Comparison of ENCODE assay signal across 8 cellular contexts in the genomic region with DNA sequence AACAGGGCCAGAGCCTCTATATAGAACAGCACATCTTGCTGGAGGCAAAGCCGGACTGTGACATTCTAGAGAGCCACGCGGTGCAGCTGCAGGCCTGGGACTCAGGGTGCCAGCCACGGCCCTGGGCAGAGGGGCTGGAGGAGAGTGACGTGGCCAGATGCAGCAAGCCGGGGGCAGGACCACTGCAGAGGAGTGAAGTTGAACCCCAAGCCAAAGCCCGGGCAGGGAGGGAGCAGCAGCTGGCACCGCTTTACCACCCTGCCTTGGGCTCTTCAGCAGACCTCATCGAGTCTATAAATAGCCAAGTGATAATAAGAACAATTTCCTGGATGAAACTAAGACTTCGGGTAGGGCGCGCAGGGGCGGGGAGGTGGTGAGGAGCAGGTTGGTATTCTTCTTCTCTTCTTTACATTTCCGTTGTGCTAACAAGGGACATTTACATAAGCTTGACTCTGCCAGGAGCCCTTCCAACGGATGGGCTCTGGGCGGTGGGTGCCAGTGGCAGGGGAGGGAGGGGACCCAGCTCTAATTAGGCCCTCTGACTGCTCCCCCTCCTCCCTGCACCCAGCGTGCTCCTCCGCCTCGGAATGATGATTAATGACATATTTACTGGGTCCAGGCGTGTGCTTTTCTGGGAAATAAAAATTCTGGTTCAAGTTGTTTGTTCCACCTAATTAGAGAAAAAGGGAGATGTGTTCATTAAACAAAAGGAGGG.
DNase-seq lines count a peak whose midpoint lies in the region; ATAC-seq and TF ChIP-seq lines count a peak whose summit lies in the region.

No MANE protein-coding gene starts in this region.

- H3K27ac ChIP-seq in foreskin keratinocyte: no peak overlapping the region

- no peak for TF ChIP-seq CTCF in foreskin keratinocyte (conservative IDR thresholded peaks at IDR 0.05)

- peaks cover 41% of the 10 kb centered on the region for H3K27me3 ChIP-seq in foreskin keratinocyte

- no peaks in the 10 kb centered on the region for H3K36me3 Mint-ChIP-seq in activated naive CD4-positive, alpha-beta T cell treated with anti-CD3 and anti-CD28 coated beads, Interleukin-2, amount 10 ng/mL, durations not matched to agents 7 days and 5 days

- H3K27ac Mint-ChIP-seq in activated naive CD4-positive, alpha-beta T cell treated with anti-CD3 and anti-CD28 coated beads, Interleukin-2, amount 10 ng/mL, durations not matched to agents 7 days and 5 days: peak overlapping the region; percentile 96

- ATAC-seq in HG02981 (IDR thresholded peaks at IDR 0.05; ENCODE audit: unreplicated experiment) (peak; percentile 76), foreskin keratinocyte (peak; percentile 39), HG03095 (IDR thresholded peaks at IDR 0.05; ENCODE audit: unreplicated experiment) (no peak), HG02885 (IDR thresholded peaks at IDR 0.05; ENCODE audit: poor library complexity, unreplicated experiment) (no peak)

- H3K4me1 Mint-ChIP-seq in activated naive CD4-positive, alpha-beta T cell treated with anti-CD3 and anti-CD28 coated beads, Interleukin-2, amount 10 ng/mL, durations not matched to agents 7 days and 5 days: peaks cover 48% of the 10 kb centered on the region

- CTCF ChIA-PET in activated naive CD4-positive, alpha-beta T cell treated with anti-CD3 and anti-CD28 coated beads, Interleukin-2, amount 10 ng/mL, durations not matched to agents 7 days and 5 days (lab: Charles Lee): interaction anchor here (1.2 to 9.9 kb wide), 3 partner anchors 14 to 156 kb away, joined by 3 to 81 read pairs (median 6); no protein-coding TSS in a partner anchor

- H3K4me1 ChIP-seq in foreskin keratinocyte: no peaks in the 10 kb centered on the region

- H3K27me3 Mint-ChIP-seq in activated naive CD4-positive, alpha-beta T cell treated with anti-CD3 and anti-CD28 coated beads, Interleukin-2, amount 10 ng/mL, durations not matched to agents 7 days and 5 days: peaks cover 40% of the 10 kb centered on the region

- DNase-seq in activated naive CD4-positive, alpha-beta T cell treated with anti-CD3 and anti-CD28 coated beads, Interleukin-2, amount 10 ng/mL, durations not matched to agents 7 days and 5 days: peak; percentile 80
- DNase-seq in activated naive CD4-positive, alpha-beta T cell treated with anti-CD3 and anti-CD28 coated beads, Interleukin-2, amount 50 U/mL, for 16 hours: no peak
- DNase-seq in NCI-H526 (lab: John Stamatoyannopoulos, UW): peak; percentile 92 to 97
- DNase-seq in foreskin keratinocyte: no peak
- DNase-seq in activated effector memory CD4-positive, alpha-beta T cell treated with anti-CD3 and anti-CD28 coated beads, Interleukin-2, amount 50 U/mL, for 16 hours: no peak

- H3K9me3 Mint-ChIP-seq in activated naive CD4-positive, alpha-beta T cell treated with anti-CD3 and anti-CD28 coated beads, Interleukin-2, amount 10 ng/mL, durations not matched to agents 7 days and 5 days: peaks cover 3% of the 10 kb centered on the region

- H3K4me3 Mint-ChIP-seq in activated naive CD4-positive, alpha-beta T cell treated with anti-CD3 and anti-CD28 coated beads, Interleukin-2, amount 10 ng/mL, durations not matched to agents 7 days and 5 days: peak overlapping the region; percentile 64

Comparison
In these comparisons a context has a peak if more than half of its experiments do, and no peak if none do; other contexts are left out.
1. DNase-seq: peak in activated naive CD4-positive, alpha-beta T cell treated with anti-CD3 and anti-CD28 coated beads, Interleukin-2, amount 10 ng/mL, durations not matched to agents 7 days and 5 days (single experiment) and NCI-H526 (2 of 2); none in activated naive CD4-positive, alpha-beta T cell treated with anti-CD3 and anti-CD28 coated beads, Interleukin-2, amount 50 U/mL, for 16 hours (single experiment), foreskin keratinocyte (0 of 2) and activated effector memory CD4-positive, alpha-beta T cell treated with anti-CD3 and anti-CD28 coated beads, Interleukin-2, amount 50 U/mL, for 16 hours (single experiment).
2. ATAC-seq: peak in HG02981 (single experiment) and foreskin keratinocyte (single experiment); none in HG03095 (single experiment) and HG02885 (single experiment).